1 cellular context compared by ENCODE assay signal in the genomic region with DNA sequence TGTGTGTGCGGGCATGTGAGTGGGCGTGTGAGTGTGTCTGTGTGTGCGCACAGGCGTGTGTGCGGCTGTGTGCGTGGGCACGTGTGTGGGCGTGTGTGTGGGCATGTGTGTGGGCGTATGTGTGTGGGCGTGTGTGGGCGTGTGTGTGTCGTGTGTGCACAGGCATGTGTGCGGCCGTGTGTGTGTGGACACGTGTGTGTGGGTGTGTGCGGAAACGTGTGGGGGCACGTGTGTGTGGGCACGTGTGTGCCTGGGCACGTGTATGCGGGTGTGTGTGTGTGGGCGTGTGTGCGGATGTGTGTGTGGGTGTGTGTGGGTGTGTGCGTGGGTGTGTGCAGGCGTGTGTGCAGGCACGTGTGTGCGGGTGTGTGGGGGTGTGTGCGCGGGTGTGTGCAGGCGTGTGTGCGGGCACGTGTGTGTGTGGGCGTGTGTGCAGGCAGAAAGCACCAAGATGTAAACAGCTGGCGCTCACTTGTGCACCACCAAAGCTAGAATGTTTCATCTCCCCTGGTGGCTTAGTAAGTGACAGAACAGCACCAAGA.
TF ChIP-seq lines count a peak whose summit lies in the region.

No MANE protein-coding gene starts in this region.

TF ChIP-seq in GM12878, 131 proteins besides CTCF, POLR2A, EP300 and RAD21:
- 0 out of 3 replicates have a peak, but pooled peaks of 1 of the 2 experiments have one; percentile 4 for TF ChIP-seq EGR1 (IDR thresholded peaks at IDR 0.05; ENCODE audit: borderline replicate concordance in 1 of 2, low read depth in 2 of 2, low read length in 2 of 2)
- peak; percentile 38; the same call in 1 of the 2 replicates for TF ChIP-seq TCF3 (IDR thresholded peaks at IDR 0.05; ENCODE audit: borderline replicate concordance, insufficient read depth, low read depth, low read length)
- no peak for TF ChIP-seq HDGF (IDR thresholded peaks at IDR 0.05)
TF ChIP-seq in GM12878: peak in this region for 2.
